Comparison of ENCODE assay signal across 9 cellular contexts in genomic region chr3:182738583-182739514, GRCh38. TPM values are rescaled to one million over a fixed set of nuclear protein-coding genes. Genes with fewer than 3 reads are reported as not detected.
DNase-seq lines count a peak whose midpoint lies in the region; ATAC-seq and TF ChIP-seq lines count a peak whose summit lies in the region.
"Had no signal": no experiment of that assay in that cellular context is flagged by ENCODE, and none has a peak within 500 bp of the region (broad histone marks: within the 10 kb centered on the region; RNA-seq: fewer than 3 reads in every experiment).

No MANE protein-coding gene starts in this region.

- H3K4ac ChIP-seq in mesendoderm (ENCODE audit: low read depth, low read length): no peak overlapping the region

- no peak overlapping the region for H3K23ac ChIP-seq in mesendoderm (ENCODE audit: low read length)

- TF ChIP-seq CTCF in right atrium auricular region (IDR thresholded peaks at IDR 0.05) (no peak), GM10266 (IDR thresholded peaks at IDR 0.05; ENCODE audit: control insufficient read depth, insufficient read depth, low read depth, missing control alignments) (no peak)

- no peak overlapping the region for H3K56ac ChIP-seq in mesendoderm (ENCODE audit: low read length)

- H3K9ac ChIP-seq in adipocyte (ENCODE audit: low read length): no peak overlapping the region
- no peak overlapping the region for H3K9ac ChIP-seq in mesendoderm (ENCODE audit: low read length)

- no peaks in the 10 kb centered on the region for H3K9me3 ChIP-seq in right atrium auricular region
- no peaks in the 10 kb centered on the region for H3K9me3 ChIP-seq in adipocyte (ENCODE audit: control insufficient read depth, low read length)

- ATAC-seq in left ventricle myocardium superior (no peak), GM18511 (IDR thresholded peaks at IDR 0.05; ENCODE audit: unreplicated experiment) (no peak)

- intact Hi-C loops in left ventricle myocardium superior (cut with micrococcal nuclease): no loop called here

- H3K27me3 ChIP-seq in right atrium auricular region: no peaks in the 10 kb centered on the region
- no peaks in the 10 kb centered on the region for H3K27me3 ChIP-seq in adipocyte (replicated peaks; ENCODE audit: control insufficient read depth, insufficient read depth, low read length)
- no peaks in the 10 kb centered on the region for H3K27me3 ChIP-seq in mesendoderm (ENCODE audit: insufficient read depth, low read length, poor library complexity)

- H2BK15ac ChIP-seq in mesendoderm (replicated peaks; ENCODE audit: low read depth): no peak overlapping the region

- H4K8ac ChIP-seq in mesendoderm (ENCODE audit: low read depth, low read length): no peak overlapping the region

- no peak overlapping the region for H2AK5ac ChIP-seq in mesendoderm (ENCODE audit: low read length)

- no peaks in the 10 kb centered on the region for H3K36me3 ChIP-seq in right atrium auricular region
- H3K36me3 ChIP-seq in adipocyte (ENCODE audit: control insufficient read depth, insufficient read depth, low read length, severe bottlenecking): no peaks in the 10 kb centered on the region
- no peaks in the 10 kb centered on the region for H3K36me3 ChIP-seq in mesendoderm (ENCODE audit: control insufficient read depth, insufficient read depth, low read length)

- no peak overlapping the region for H3K18ac ChIP-seq in mesendoderm (ENCODE audit: low read length)

- no peak overlapping the region for H2BK5ac ChIP-seq in mesendoderm (ENCODE audit: low read length)

- H3K4me1 ChIP-seq in right atrium auricular region: no peaks in the 10 kb centered on the region
- H3K4me1 ChIP-seq in adipocyte (ENCODE audit: control insufficient read depth, insufficient read depth, low read length): peaks cover 10% of the 10 kb centered on the region
- no peaks in the 10 kb centered on the region for H3K4me1 ChIP-seq in mesendoderm (ENCODE audit: control insufficient read depth, low read depth, low read length)

- DNase-seq in right atrium auricular region (ENCODE audit: low spot score): peak; percentile 9
- no peak for DNase-seq in left ventricle myocardium superior
- DNase-seq in adipocyte (ENCODE audit: low read depth): peak; percentile 6
- DNase-seq in mesendoderm: peak; percentile 29
- no peak for DNase-seq in NCI-H2107 treated with DMSO at 0.1 percent for 48 hours (lab: John Stamatoyannopoulos, UW; ENCODE audit: unreplicated experiment)
- no peak for DNase-seq in NK-92 (lab: John Stamatoyannopoulos, UW; ENCODE audit: unreplicated experiment)
- no peak for DNase-seq in GM10266 (ENCODE audit: extremely low spot score)
- DNase-seq: activated CD4-positive, alpha-beta T cell treated with anti-CD3 and anti-CD28 coated beads, Interleukin-2, amount 10 ng/mL, durations not matched to agents 24 days and 14 days had no signal

- WGBS in mesendoderm (ENCODE audit: extremely low coverage, insufficient coverage, low lambda C conversion rate): no CpG with 5 or more reads among the region's 6 CpGs

- H3K4me2 ChIP-seq in mesendoderm (ENCODE audit: low read length): no peak overlapping the region

- H3K79me2 ChIP-seq in mesendoderm (ENCODE audit: control insufficient read depth, insufficient read depth, low read length): no peaks in the 10 kb centered on the region

- H3K4me3 ChIP-seq in right atrium auricular region (no peak overlapping the region), adipocyte (ENCODE audit: low read length) (no peak overlapping the region), mesendoderm (ENCODE audit: low read length) (no peak overlapping the region)

- H4K5ac ChIP-seq in mesendoderm (ENCODE audit: low read length): no peak overlapping the region

- no peak overlapping the region for H2BK120ac ChIP-seq in mesendoderm (ENCODE audit: low read depth, low read length)

- H3K27ac ChIP-seq in right atrium auricular region: no peak overlapping the region
- H3K27ac ChIP-seq in mesendoderm (ENCODE audit: low read depth, low read length): no peak overlapping the region

- no peaks in the 10 kb centered on the region for H3K79me1 ChIP-seq in mesendoderm (ENCODE audit: low read length)

RNA-seq across cellular contexts. Expression of gene ATP11B, which starts 54.5 kb away (rescaled TPM):
- total RNA-seq in right atrium auricular region: 10 to 100 TPM; 28.9 to 36.2 TPM
- 32.3 TPM for total RNA-seq in left ventricle myocardium superior
- 12.0 TPM for polyA plus RNA-seq in mesendoderm (2013, experiment 1 of 2)
- polyA plus RNA-seq in mesendoderm (2013, experiment 2 of 2): 11.8 TPM

Comparison
In these comparisons a context has a peak if more than half of its experiments do, and no peak if none do; other contexts are left out.
1. DNase-seq: peak in right atrium auricular region (single experiment), adipocyte (single experiment) and mesendoderm (single experiment); none in left ventricle myocardium superior (single experiment), NCI-H2107 treated with DMSO at 0.1 percent for 48 hours (single experiment), NK-92 (single experiment) and GM10266 (single experiment).